ENCODE assay signal across 9 cellular contexts in the genomic region with DNA sequence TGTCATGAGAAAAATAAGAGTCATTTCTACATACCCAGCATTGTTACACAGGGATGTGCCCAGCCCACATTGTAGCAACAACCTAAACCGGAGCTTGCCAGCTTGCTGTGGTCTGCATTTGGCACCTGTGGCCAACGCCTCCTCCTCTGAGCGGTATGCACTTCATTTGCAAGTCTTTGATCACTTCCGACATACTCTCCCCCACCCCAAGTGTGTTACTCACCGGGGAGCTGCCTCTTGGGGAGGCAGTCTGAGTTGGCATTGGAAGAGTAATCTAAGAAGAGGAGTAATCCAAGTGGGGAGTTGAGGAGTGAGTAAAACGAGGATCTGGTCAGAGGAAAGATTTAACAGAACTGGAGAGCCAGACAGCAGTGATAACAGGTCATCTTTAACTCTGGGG. TPM values are rescaled to one million over a fixed set of nuclear protein-coding genes. Genes with fewer than 3 reads are reported as not detected.
DNase-seq lines count a peak whose midpoint lies in the region; ATAC-seq and TF ChIP-seq lines count a peak whose summit lies in the region.
"Had no signal": no experiment of that assay in that cellular context is flagged by ENCODE, and none has a peak within 500 bp of the region (broad histone marks: within the 10 kb centered on the region; RNA-seq: fewer than 3 reads in every experiment).

No MANE protein-coding gene starts in this region.

- H3K4me2 ChIP-seq in PC-9: peak overlapping the region; percentile 47

- H3K9me3 ChIP-seq in PC-9 (ENCODE audit: insufficient read depth, low read depth) (no peaks in the 10 kb centered on the region), left ventricle myocardium inferior (replicated peaks) (no peaks in the 10 kb centered on the region)

- TF ChIP-seq CTCF in PC-9 (conservative IDR thresholded peaks at IDR 0.05): no peak
- TF ChIP-seq CTCF in left ventricle myocardium inferior (IDR thresholded peaks at IDR 0.05; ENCODE audit: borderline replicate concordance): no peak

- H3K4me1 ChIP-seq in PC-9 (replicated peaks; ENCODE audit: insufficient read depth) (peaks cover 44% of the 10 kb centered on the region), left ventricle myocardium inferior (peaks cover 64% of the 10 kb centered on the region)

- peak overlapping the region; percentile 56 for H3K27ac ChIP-seq in PC-9
- no peak overlapping the region for H3K27ac ChIP-seq in left ventricle myocardium inferior (replicated peaks)
- H3K27ac ChIP-seq: VCaP had no signal

- POLR2A ChIA-PET in PC-9 (lab: Charles Lee; ENCODE audit: unreplicated experiment): interaction anchor here (0.5 to 1.0 kb wide), 4 partner anchors 11 to 1169 kb away, joined by 4 to 26 read pairs (median 6); no protein-coding TSS in a partner anchor

- ATAC-seq in GM21723 (IDR thresholded peaks at IDR 0.05; ENCODE audit: unreplicated experiment) (peak; percentile 53), left colon (peak; percentile 30), GM21528 (IDR thresholded peaks at IDR 0.05; ENCODE audit: low FRiP score, unreplicated experiment) (no peak)

- BruUV-seq in PC-9 (replicated peaks; lab: Mats Ljungman, UMichigan): no TSS peak

- no peaks in the 10 kb centered on the region for H3K9me2 ChIP-seq in PC-9 (ENCODE audit: insufficient read depth)

- H4K20me1 ChIP-seq in PC-9 (ENCODE audit: insufficient read depth): no peaks in the 10 kb centered on the region

- H3F3A ChIP-seq in PC-9 (ENCODE audit: insufficient read depth, low read depth): peaks cover 13% of the 10 kb centered on the region

- intact Hi-C loops in PC-9 (cut with micrococcal nuclease; ENCODE audit: unreplicated experiment): no loop called here
- intact Hi-C loops in left colon (cut with DNase I, micrococcal nuclease): no loop called here
- intact Hi-C loops in left ventricle myocardium inferior (cut with micrococcal nuclease): no loop called here

- CTCF ChIA-PET in PC-9 (lab: Charles Lee): no interaction called here

- H3K79me2 ChIP-seq in PC-9 (ENCODE audit: low read depth): peaks cover 40% of the 10 kb centered on the region

- no peak overlapping the region for H2AFZ ChIP-seq in PC-9

- H3K4me3 ChIP-seq in PC-9 (no peak overlapping the region), left ventricle myocardium inferior (no peak overlapping the region)

- H3K27me3 ChIP-seq in PC-9 (ENCODE audit: insufficient read depth, low read depth): no peaks in the 10 kb centered on the region
- no peaks in the 10 kb centered on the region for H3K27me3 ChIP-seq in left ventricle myocardium inferior (ENCODE audit: low read depth)

- H3K36me3 ChIP-seq in PC-9 (ENCODE audit: low read depth) (no peaks in the 10 kb centered on the region), left ventricle myocardium inferior (no peaks in the 10 kb centered on the region)

- DNase-seq in PC-9 (peak; percentile 83 to 96), left colon (peak; percentile 47 to 67), NCI-H2081 treated with DMSO at 0.1 percent for 48 hours (lab: John Stamatoyannopoulos, UW) (no peak), left ventricle myocardium inferior (no peak)
- peak; percentile 79 for DNase-seq in activated gamma-delta T cell treated with anti-CD3 and anti-CD28 coated beads, Interleukin-2, amount 50 U/mL, for 16 hours (ENCODE audit: low read depth)
- peak; percentile 73 to 83 for DNase-seq in stimulated activated CD8-positive, alpha-beta memory T cell treated with anti-CD3 and anti-CD28 coated beads, Interleukin-4, amount 100 ng/mL, for 4 hours (ENCODE audit: low read depth in 2 of 2, low spot score in 1 of 2)

RNA-seq across cellular contexts. Expression of a gene that starts 3.8 kb away (rescaled TPM):
- total RNA-seq in PC-9 (2021) (31.3 and 32.2 TPM in 2 replicates), left colon (10 to 100 TPM; 17.6 to 17.8 TPM), left ventricle myocardium inferior (12.0 TPM)

Comparison
In these comparisons a context has a peak if more than half of its experiments do, and no peak if none do; other contexts are left out.
1. DNase-seq: peak in PC-9 (2 of 2), activated gamma-delta T cell treated with anti-CD3 and anti-CD28 coated beads, Interleukin-2, amount 50 U/mL, for 16 hours (single experiment), left colon (2 of 2) and stimulated activated CD8-positive, alpha-beta memory T cell treated with anti-CD3 and anti-CD28 coated beads, Interleukin-4, amount 100 ng/mL, for 4 hours (2 of 2); none in NCI-H2081 treated with DMSO at 0.1 percent for 48 hours (single experiment) and left ventricle myocardium inferior (single experiment).